ENCODE assay signal across 1 cellular context in the genomic region with DNA sequence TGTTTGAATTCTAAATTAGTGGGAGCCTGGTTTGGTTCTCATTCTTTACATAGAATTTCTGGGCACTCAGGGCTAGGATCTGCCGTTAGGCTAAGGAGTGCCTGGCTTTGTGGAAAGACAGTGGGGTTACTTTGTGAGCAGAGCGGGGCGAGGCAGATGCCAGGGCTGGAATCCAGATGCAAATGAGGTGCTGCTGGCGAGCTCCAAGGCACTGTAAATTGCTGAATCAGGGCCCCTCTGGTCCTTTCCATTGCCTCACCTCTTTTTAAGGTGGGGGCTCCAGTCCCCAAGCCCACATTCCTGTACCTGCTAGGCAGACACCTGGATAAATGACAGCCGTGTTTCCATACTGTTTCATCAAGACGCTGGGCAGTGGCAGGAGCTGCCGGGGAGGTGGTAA.
TF ChIP-seq lines count a peak whose summit lies in the region.

No MANE protein-coding gene starts in this region.

TF ChIP-seq in GM23338, 12 proteins besides CTCF, POLR2A, EP300 and RAD21 (continued from another document):
- TF ChIP-seq ZNF462 (CRISPR knock-in tag; IDR thresholded peaks at IDR 0.05), result no peak
- no peak for TF ChIP-seq EZH2phosphoT487 (IDR thresholded peaks at IDR 0.05; ENCODE audit: unreplicated experiment)
- no peak for TF ChIP-seq NANOG (IDR thresholded peaks at IDR 0.05; ENCODE audit: borderline replicate concordance)
- TF ChIP-seq POLR2AphosphoS5 (IDR thresholded peaks at IDR 0.05; ENCODE audit: low read depth), result no peak
- TF ChIP-seq STAT1 (IDR thresholded peaks at IDR 0.05; ENCODE audit: unreplicated experiment), result no peak
- TF ChIP-seq, protein P1, sequence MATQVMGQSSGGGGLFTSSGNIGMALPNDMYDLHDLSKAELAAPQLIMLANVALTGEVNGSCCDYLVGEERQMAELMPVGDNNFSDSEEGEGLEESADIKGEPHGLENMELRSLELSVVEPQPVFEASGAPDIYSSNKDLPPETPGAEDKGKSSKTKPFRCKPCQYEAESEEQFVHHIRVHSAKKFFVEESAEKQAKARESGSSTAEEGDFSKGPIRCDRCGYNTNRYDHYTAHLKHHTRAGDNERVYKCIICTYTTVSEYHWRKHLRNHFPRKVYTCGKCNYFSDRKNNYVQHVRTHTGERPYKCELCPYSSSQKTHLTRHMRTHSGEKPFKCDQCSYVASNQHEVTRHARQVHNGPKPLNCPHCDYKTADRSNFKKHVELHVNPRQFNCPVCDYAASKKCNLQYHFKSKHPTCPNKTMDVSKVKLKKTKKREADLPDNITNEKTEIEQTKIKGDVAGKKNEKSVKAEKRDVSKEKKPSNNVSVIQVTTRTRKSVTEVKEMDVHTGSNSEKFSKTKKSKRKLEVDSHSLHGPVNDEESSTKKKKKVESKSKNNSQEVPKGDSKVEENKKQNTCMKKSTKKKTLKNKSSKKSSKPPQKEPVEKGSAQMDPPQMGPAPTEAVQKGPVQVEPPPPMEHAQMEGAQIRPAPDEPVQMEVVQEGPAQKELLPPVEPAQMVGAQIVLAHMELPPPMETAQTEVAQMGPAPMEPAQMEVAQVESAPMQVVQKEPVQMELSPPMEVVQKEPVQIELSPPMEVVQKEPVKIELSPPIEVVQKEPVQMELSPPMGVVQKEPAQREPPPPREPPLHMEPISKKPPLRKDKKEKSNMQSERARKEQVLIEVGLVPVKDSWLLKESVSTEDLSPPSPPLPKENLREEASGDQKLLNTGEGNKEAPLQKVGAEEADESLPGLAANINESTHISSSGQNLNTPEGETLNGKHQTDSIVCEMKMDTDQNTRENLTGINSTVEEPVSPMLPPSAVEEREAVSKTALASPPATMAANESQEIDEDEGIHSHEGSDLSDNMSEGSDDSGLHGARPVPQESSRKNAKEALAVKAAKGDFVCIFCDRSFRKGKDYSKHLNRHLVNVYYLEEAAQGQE (IDR thresholded peaks at IDR 0.05; ENCODE audit: unreplicated experiment), result no peak
- TF ChIP-seq, protein P2, sequence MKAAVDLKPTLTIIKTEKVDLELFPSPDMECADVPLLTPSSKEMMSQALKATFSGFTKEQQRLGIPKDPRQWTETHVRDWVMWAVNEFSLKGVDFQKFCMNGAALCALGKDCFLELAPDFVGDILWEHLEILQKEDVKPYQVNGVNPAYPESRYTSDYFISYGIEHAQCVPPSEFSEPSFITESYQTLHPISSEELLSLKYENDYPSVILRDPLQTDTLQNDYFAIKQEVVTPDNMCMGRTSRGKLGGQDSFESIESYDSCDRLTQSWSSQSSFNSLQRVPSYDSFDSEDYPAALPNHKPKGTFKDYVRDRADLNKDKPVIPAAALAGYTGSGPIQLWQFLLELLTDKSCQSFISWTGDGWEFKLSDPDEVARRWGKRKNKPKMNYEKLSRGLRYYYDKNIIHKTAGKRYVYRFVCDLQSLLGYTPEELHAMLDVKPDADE (IDR thresholded peaks at IDR 0.05), result no peak
- no peak for TF ChIP-seq EZH2 (IDR thresholded peaks at IDR 0.05; ENCODE audit: low read depth, unreplicated experiment)
- no peak for TF ChIP-seq CREB1 (CRISPR knock-in tag; IDR thresholded peaks at IDR 0.05; ENCODE audit: low read depth)
- TF ChIP-seq ZNF114 (CRISPR knock-in tag; IDR thresholded peaks at IDR 0.05), result no peak
- no peak for TF ChIP-seq ZNF331 (CRISPR knock-in tag; IDR thresholded peaks at IDR 0.05; ENCODE audit: low read depth)
